Comparison of ENCODE assay signal across 8 cellular contexts in the genomic region with DNA sequence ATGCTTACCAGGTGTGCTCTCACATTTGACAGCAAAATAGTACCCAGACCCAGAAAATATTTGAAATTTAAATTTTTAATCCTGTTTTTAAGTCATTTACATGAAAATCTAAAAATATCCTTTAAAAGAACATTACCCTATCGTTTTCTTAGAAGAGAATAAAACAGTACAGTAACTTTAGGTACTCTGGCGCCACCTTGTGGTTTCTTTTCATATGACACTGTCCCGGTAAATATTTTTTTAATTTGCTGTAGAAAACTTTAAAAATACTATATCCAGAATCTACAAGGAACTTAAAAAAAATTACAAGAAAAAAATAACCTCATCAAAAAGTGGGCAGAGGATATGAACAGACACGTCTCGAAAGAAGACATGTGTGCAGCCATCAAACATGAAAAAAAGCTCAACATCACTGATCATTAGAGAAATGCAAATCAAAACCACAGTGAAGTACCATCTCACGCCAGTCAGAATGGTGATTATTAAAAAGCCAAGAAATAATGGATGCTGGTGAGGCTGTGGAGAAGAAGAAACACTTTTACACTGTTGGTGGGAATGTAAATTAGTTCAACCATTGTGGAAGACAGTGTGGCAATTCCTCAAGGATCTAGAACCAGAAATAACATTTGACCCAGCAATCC.
DNase-seq lines count a peak whose midpoint lies in the region; ATAC-seq, FAIRE-seq and TF ChIP-seq lines count a peak whose summit lies in the region.

No MANE protein-coding gene starts in this region.

- no peak overlapping the region for H3K27ac Mint-ChIP-seq in CD4-positive, CD25-positive, alpha-beta regulatory T cell

- H3K36me3 ChIP-seq in CD4-positive, CD25-positive, alpha-beta regulatory T cell (ENCODE audit: control insufficient read depth, insufficient read depth, low read length) = no peaks in the 10 kb centered on the region
- H3K36me3 ChIP-seq in kidney epithelial cell (ENCODE audit: control insufficient read depth, insufficient read depth, low read length) = no peaks in the 10 kb centered on the region

- DNase-seq in CD4-positive, CD25-positive, alpha-beta regulatory T cell = peak; percentile 25 to 60 (median 50)
- peak; percentile 56 for DNase-seq in Jurkat, Clone E6-1 (ENCODE audit: low read depth, low spot score)
- DNase-seq in amniotic epithelial cell (ENCODE audit: low read depth) (peak; percentile 43), kidney epithelial cell (ENCODE audit: low read depth) (no peak), H54 (ENCODE audit: insufficient read length, low spot score) (no peak)
- DNase-seq in stimulated activated CD4-positive, alpha-beta T cell treated with anti-CD3 and anti-CD28 coated beads, Interleukin-4, amount 100 ng/mL, for 1 hour = peak; percentile 41

- peaks cover 30% of the 10 kb centered on the region for H3K27me3 Mint-ChIP-seq in CD4-positive, CD25-positive, alpha-beta regulatory T cell

- H3K4me3 Mint-ChIP-seq in CD4-positive, CD25-positive, alpha-beta regulatory T cell = peak overlapping the region in 1 of 4 donors; percentile 16

- H3K36me3 Mint-ChIP-seq in CD4-positive, CD25-positive, alpha-beta regulatory T cell = no peaks in the 10 kb centered on the region

- FAIRE-seq in H54 (lab: Jason Lieb, UNC) = no peak

- H3K4me1 ChIP-seq in CD4-positive, CD25-positive, alpha-beta regulatory T cell (ENCODE audit: control insufficient read depth, insufficient read depth, low read length, poor library complexity, severe bottlenecking) = no peaks in the 10 kb centered on the region

- H3K9me3 Mint-ChIP-seq in CD4-positive, CD25-positive, alpha-beta regulatory T cell = peaks cover 0 to 2% (median 0%) of the 10 kb centered on the region in 7 donors

- peaks cover 0 to 5% (median 0%) of the 10 kb centered on the region in 4 donors for H3K4me1 Mint-ChIP-seq in CD4-positive, CD25-positive, alpha-beta regulatory T cell

- H3K4me3 ChIP-seq in CD4-positive, CD25-positive, alpha-beta regulatory T cell (ENCODE audit: low read depth, low read length) = no peak overlapping the region
- no peak overlapping the region for H3K4me3 ChIP-seq in Jurkat, Clone E6-1 (ENCODE audit: low read length)
- no peak overlapping the region for H3K4me3 ChIP-seq in kidney epithelial cell (ENCODE audit: low read depth, low read length)

- peak; percentile 43 for TF ChIP-seq CTCF in kidney epithelial cell (IDR thresholded peaks at IDR 0.05; ENCODE audit: insufficient read depth, low read length, poor library complexity, severe bottlenecking)

- no peak overlapping the region for H3K27ac ChIP-seq in CD4-positive, CD25-positive, alpha-beta regulatory T cell (ENCODE audit: insufficient read depth, low read length, poor library complexity, severe bottlenecking)

- no peaks in the 10 kb centered on the region for H3K27me3 ChIP-seq in CD4-positive, CD25-positive, alpha-beta regulatory T cell (ENCODE audit: control insufficient read depth, insufficient read depth, low read length)
- H3K27me3 ChIP-seq in kidney epithelial cell (ENCODE audit: control insufficient read depth, insufficient read depth, low read length) = no peaks in the 10 kb centered on the region

- TF ChIP-seq POLR2A in H54 (IDR thresholded peaks at IDR 0.05; ENCODE audit: low read depth, low read length) = no peak

- no peaks in the 10 kb centered on the region for H3K9me3 ChIP-seq in CD4-positive, CD25-positive, alpha-beta regulatory T cell (ENCODE audit: control insufficient read depth in 2 of 2, low read length in 2 of 2)

- peak; percentile 47 to 56 for ATAC-seq in CD4-positive, CD25-positive, alpha-beta regulatory T cell (ENCODE audit: low read depth in 2 of 2)
- peak; percentile 81 for ATAC-seq in GM19395 (IDR thresholded peaks at IDR 0.05; ENCODE audit: unreplicated experiment)
- peak; percentile 69 for ATAC-seq in SK-N-SH treated with all-trans-retinoic acid at 6 μM for 48 hours

TF ChIP-seq in SK-N-SH treated with all-trans-retinoic acid at 6 μM for 48 hours, 23 proteins besides CTCF, POLR2A, EP300 and RAD21:
- TF ChIP-seq PATZ1 (CRISPR knock-in tag; IDR thresholded peaks at IDR 0.05; ENCODE audit: borderline replicate concordance) = no peak
- TF ChIP-seq SNAI2 (CRISPR knock-in tag; IDR thresholded peaks at IDR 0.05) = no peak
- no peak for TF ChIP-seq BACH2 (CRISPR knock-in tag; IDR thresholded peaks at IDR 0.05; ENCODE audit: borderline replicate concordance)
- no peak for TF ChIP-seq RARB (CRISPR knock-in tag; IDR thresholded peaks at IDR 0.05)
- TF ChIP-seq, protein P1, sequence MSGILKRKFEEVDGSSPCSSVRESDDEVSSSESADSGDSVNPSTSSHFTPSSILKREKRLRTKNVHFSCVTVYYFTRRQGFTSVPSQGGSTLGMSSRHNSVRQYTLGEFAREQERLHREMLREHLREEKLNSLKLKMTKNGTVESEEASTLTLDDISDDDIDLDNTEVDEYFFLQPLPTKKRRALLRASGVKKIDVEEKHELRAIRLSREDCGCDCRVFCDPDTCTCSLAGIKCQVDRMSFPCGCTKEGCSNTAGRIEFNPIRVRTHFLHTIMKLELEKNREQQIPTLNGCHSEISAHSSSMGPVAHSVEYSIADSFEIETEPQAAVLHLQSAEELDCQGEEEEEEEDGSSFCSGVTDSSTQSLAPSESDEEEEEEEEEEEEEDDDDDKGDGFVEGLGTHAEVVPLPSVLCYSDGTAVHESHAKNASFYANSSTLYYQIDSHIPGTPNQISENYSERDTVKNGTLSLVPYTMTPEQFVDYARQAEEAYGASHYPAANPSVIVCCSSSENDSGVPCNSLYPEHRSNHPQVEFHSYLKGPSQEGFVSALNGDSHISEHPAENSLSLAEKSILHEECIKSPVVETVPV (CRISPR knock-in tag; IDR thresholded peaks at IDR 0.05) = no peak
- TF ChIP-seq TOX (CRISPR knock-in tag; IDR thresholded peaks at IDR 0.05; ENCODE audit: borderline replicate concordance) = no peak
- TF ChIP-seq ISL1 (CRISPR knock-in tag; IDR thresholded peaks at IDR 0.05) = no peak
- TF ChIP-seq POU6F1 (CRISPR knock-in tag; IDR thresholded peaks at IDR 0.05; ENCODE audit: borderline replicate concordance, low read depth) = no peak
- no peak for TF ChIP-seq ZNF8 (CRISPR knock-in tag; IDR thresholded peaks at IDR 0.05)
- no peak for TF ChIP-seq ZC3H10 (CRISPR knock-in tag; IDR thresholded peaks at IDR 0.05)
- TF ChIP-seq ARNTL (CRISPR knock-in tag; IDR thresholded peaks at IDR 0.05; ENCODE audit: borderline replicate concordance, low read depth) = no peak
- no peak for TF ChIP-seq GLIS3 (CRISPR knock-in tag; IDR thresholded peaks at IDR 0.05)

Comparison
In these comparisons a context has a peak if more than half of its experiments do, and no peak if none do; other contexts are left out.
1. DNase-seq: peak in CD4-positive, CD25-positive, alpha-beta regulatory T cell (3 of 3), Jurkat, Clone E6-1 (single experiment), amniotic epithelial cell (single experiment) and stimulated activated CD4-positive, alpha-beta T cell treated with anti-CD3 and anti-CD28 coated beads, Interleukin-4, amount 100 ng/mL, for 1 hour (single experiment); none in kidney epithelial cell (single experiment) and H54 (single experiment).
2. Peak in every context shown above with its lines, with median percentiles within 50 percentile points of each other: ATAC-seq.